ENCODE assay signal across 8 cellular contexts in genomic region chr10:100481462-100482081, GRCh38. TPM values are rescaled to one million over a fixed set of nuclear protein-coding genes. Genes with fewer than 3 reads are reported as not detected.
DNase-seq lines count a peak whose midpoint lies in the region; FAIRE-seq and TF ChIP-seq lines count a peak whose summit lies in the region.

No MANE protein-coding gene starts in this region.

- peak overlapping the region; percentile 54 for H3K9ac ChIP-seq in Loucy (ENCODE audit: low read depth, low read length, poor library complexity, severe bottlenecking)

- no peak for TF ChIP-seq EP300 in stomach (IDR thresholded peaks at IDR 0.05)

- H3F3A ChIP-seq in Loucy (ENCODE audit: low read depth), result no peaks in the 10 kb centered on the region

- H4K20me1 ChIP-seq in Loucy (ENCODE audit: insufficient read depth, low read length, poor library complexity, severe bottlenecking), result no peaks in the 10 kb centered on the region

- H3K27ac ChIP-seq in stomach, result no peak overlapping the region

- H3K4me3 ChIP-seq in Loucy (ENCODE audit: low read length, poor library complexity, severe bottlenecking), result peak overlapping the region; percentile 73
- H3K4me3 ChIP-seq in neuron (ENCODE audit: low read length), result peak overlapping the region; percentile 20
- H3K4me3 ChIP-seq in stomach, result peak overlapping the region; percentile 43 to 67 (median 48)

- H3K27me3 ChIP-seq in Loucy (ENCODE audit: insufficient read depth, low read length, poor library complexity, severe bottlenecking) (no peaks in the 10 kb centered on the region), neuron (ENCODE audit: insufficient read depth, low read length) (peaks cover 18% of the 10 kb centered on the region), stomach (peaks cover 0 to 51% (median 32%) of the 10 kb centered on the region in 3 donors)

- H3K4me2 ChIP-seq in Loucy (ENCODE audit: low read depth, low read length, poor library complexity, severe bottlenecking), result peak overlapping the region; percentile 94

- WGBS in stomach, 5 donors, result 2 to 5% (median 2%) methylated on average over 12 to 19 of the region's 19 CpGs

- TF ChIP-seq POLR2A in H54 (IDR thresholded peaks at IDR 0.05; ENCODE audit: low read depth, low read length) (no peak), stomach (IDR thresholded peaks at IDR 0.05) (no peak)

- intact Hi-C loops in stomach (cut with DNase I; ENCODE audit: low total_unique reads), result no loop called here

- H3K79me2 ChIP-seq in Loucy (ENCODE audit: insufficient read depth, low read length), result no peaks in the 10 kb centered on the region

- H2AFZ ChIP-seq in Loucy (ENCODE audit: low read length) (peak overlapping the region; percentile 74), neuron (ENCODE audit: low read depth, low read length) (no peak overlapping the region)

- FAIRE-seq in H54 (lab: Jason Lieb, UNC) (peak; percentile 92), frontal cortex (lab: Jason Lieb, UNC) (no peak)

- TF ChIP-seq CTCF in Loucy (conservative IDR thresholded peaks at IDR 0.05; ENCODE audit: low read length) (0 out of 2 replicates have a peak, but pooled peaks have one; percentile 16), stomach (IDR thresholded peaks at IDR 0.05) (no peak)

- H3K4me1 ChIP-seq in Loucy (ENCODE audit: insufficient read depth, low read length, poor library complexity, severe bottlenecking) (peaks cover 35% of the 10 kb centered on the region), neuron (ENCODE audit: insufficient read depth, low read length) (peaks cover 35% of the 10 kb centered on the region), stomach (peaks cover 14 to 23% (median 17%) of the 10 kb centered on the region in 4 donors)

- H3K9me3 ChIP-seq in Loucy (ENCODE audit: insufficient read depth, low read depth, low read length) (no peaks in the 10 kb centered on the region), neuron (ENCODE audit: low read length) (no peaks in the 10 kb centered on the region), stomach (no peaks in the 10 kb centered on the region)

- H3K36me3 ChIP-seq in Loucy (ENCODE audit: insufficient read depth, low read length) (peaks cover 10% of the 10 kb centered on the region; the same call in 1 of the 2 replicates), neuron (ENCODE audit: insufficient read depth, low read length) (no peaks in the 10 kb centered on the region), stomach (peaks cover 0 to 15% (median 2%) of the 10 kb centered on the region in 4 donors)

- no peaks in the 10 kb centered on the region for H3K9me2 ChIP-seq in Loucy (replicated peaks; ENCODE audit: low read depth, low read length)

- peak; percentile 87 for DNase-seq in EL
- peak; percentile 75 for DNase-seq in H54 (ENCODE audit: insufficient read length, low spot score)
- peak; percentile 66 to 83 for DNase-seq in SHP77 (lab: John Stamatoyannopoulos, UW)
- peak; percentile 86 for DNase-seq in activated gamma-delta T cell treated with anti-CD3 and anti-CD28 coated beads, Interleukin-2, amount 50 U/mL, for 16 hours (ENCODE audit: low read depth)
- DNase-seq in frontal cortex (ENCODE audit: low spot score in 2 of 2), result peak; percentile 76 to 86
- peak; percentile 91 for DNase-seq in stomach

RNA-seq across cellular contexts. Expression of gene WNT8B, which starts 18.8 kb away (rescaled TPM):
- total RNA-seq in frontal cortex, result not detected
- total RNA-seq in stomach, result not detected
- polyA plus RNA-seq in stomach, result not detected

RNA-seq across cellular contexts. Expression of gene SEC31B, which starts 38.1 kb away (rescaled TPM):
- 3.7 TPM for total RNA-seq in frontal cortex
- total RNA-seq in stomach, result 10 to 100 TPM in 3 of 5 donors, 1 to 10 TPM in 2; 6.2 to 47.4 (median 25.4) TPM
- 1 to 10 TPM in 2 of 3 donors, under 1 TPM in 1; 0.68 to 8.3 (median 1.4) TPM for polyA plus RNA-seq in stomach

RNA-seq across cellular contexts. Expression of gene NDUFB8, which starts 48.1 kb away (rescaled TPM):
- total RNA-seq in frontal cortex (132 TPM), stomach (100 to 1,000 TPM in 2 of 5 donors, 10 to 100 TPM in 3; 33.0 to 174 (median 77.9) TPM)
- 100 to 1,000 TPM; 317 to 362 (median 334) TPM for polyA plus RNA-seq in stomach

RNA-seq across cellular contexts. Expression of gene HIF1AN, which starts 54.2 kb away (rescaled TPM):
- total RNA-seq in frontal cortex (11.4 TPM), stomach (10 to 100 TPM in 2 of 5 donors, 1 to 10 TPM in 3; 4.7 to 19.6 (median 8.5) TPM)
- 1 to 10 TPM; 3.2 to 5.9 (median 3.6) TPM for polyA plus RNA-seq in stomach

Comparison
In these comparisons a context has a peak if more than half of its experiments do, and no peak if none do; other contexts are left out.
1. H3K4me3 ChIP-seq: peak in every context shown above with its lines; median percentile 73 in Loucy; 48 in stomach; 20 in neuron.